ENCODE assay signal across 8 cellular contexts in genomic region chr2:160109939-160110673, GRCh38. TPM values are rescaled to one million over a fixed set of nuclear protein-coding genes. Genes with fewer than 3 reads are reported as not detected.
A peak's percentile ranks its signal among the peaks of the same experiment; 100 is the strongest.
DNase-seq lines count a peak whose midpoint lies in the region; ATAC-seq and TF ChIP-seq lines count a peak whose summit lies in the region.

No MANE protein-coding gene starts in this region.

- peak; percentile 2 for DNase-seq in DMS114 treated with DMSO at 0.1 percent for 48 hours (lab: John Stamatoyannopoulos, UW; ENCODE audit: unreplicated experiment)
- DNase-seq in HL-60 (ENCODE audit: low read depth in 1 of 2, low spot score in 1 of 2), result peak; percentile 16 to 52
- DNase-seq in NOMO-1 (lab: John Stamatoyannopoulos, UW; ENCODE audit: unreplicated experiment in 2 of 2), result peak; percentile 33 to 50
- peak; percentile 21 for DNase-seq in activated T-cell treated with anti-CD3 and anti-CD28 coated beads, Interleukin-2, amount 50 U/mL, for 1 hour
- DNase-seq in fibroblast of lung (ENCODE audit: low read depth in 2 of 2), result peak; percentile 67 to 85
- DNase-seq in neural progenitor cell (ENCODE audit: low spot score), result peak; percentile 85
- DNase-seq in transverse colon, result peak; percentile 64

- H3K27ac ChIP-seq in HL-60 (replicated peaks) (no peak overlapping the region), fibroblast of lung (ENCODE audit: insufficient read depth, low read length) (no peak overlapping the region), neural progenitor cell (no peak overlapping the region), transverse colon (no peak overlapping the region)

- TF ChIP-seq CTCF in HL-60 (IDR thresholded peaks at IDR 0.05; ENCODE audit: insufficient read depth, low read length) (peak; percentile 28), fibroblast of lung (conservative IDR thresholded peaks at IDR 0.05 in 1 of 2, IDR thresholded peaks at IDR 0.05 in 1 of 2; ENCODE audit: low read depth in 1 of 2, low read length in 2 of 2) (peak; percentile 72 to 77), neural progenitor cell (IDR thresholded peaks at IDR 0.05) (peak; percentile 96), transverse colon (IDR thresholded peaks at IDR 0.05) (peak; percentile 71 to 79 (median 76))

- H3K4me1 ChIP-seq in fibroblast of lung (ENCODE audit: control insufficient read depth, extremely low read depth, insufficient read depth, low read length) (no peaks in the 10 kb centered on the region), neural progenitor cell (no peaks in the 10 kb centered on the region), transverse colon (peaks cover 0 to 3% (median 0%) of the 10 kb centered on the region in 4 donors)

- H3K4me3 ChIP-seq in HL-60 (replicated peaks; ENCODE audit: insufficient read depth, low read length), result no peak overlapping the region
- no peak overlapping the region for H3K4me3 ChIP-seq in fibroblast of lung (replicated peaks in 1 of 4; ENCODE audit: control extremely low read depth in 1 of 4, insufficient read depth in 1 of 4, low read depth in 3 of 4, low read length in 4 of 4)
- H3K4me3 ChIP-seq in neural progenitor cell, result no peak overlapping the region
- H3K4me3 ChIP-seq in transverse colon, result no peak overlapping the region

- H4K20me1 ChIP-seq in fibroblast of lung (ENCODE audit: control insufficient read depth, extremely low read depth, insufficient read depth, low read length) (no peaks in the 10 kb centered on the region), neural progenitor cell (ENCODE audit: low read depth) (no peaks in the 10 kb centered on the region)

- no peaks in the 10 kb centered on the region for H3K36me3 Mint-ChIP-seq in neural progenitor cell

- no peak for TF ChIP-seq EP300 in transverse colon (IDR thresholded peaks at IDR 0.05; ENCODE audit: low read depth)

- peak; percentile 61 for ATAC-seq in GM19468 (IDR thresholded peaks at IDR 0.05; ENCODE audit: extremely low read depth, unreplicated experiment)

- H3K9me3 ChIP-seq in fibroblast of lung (ENCODE audit: control insufficient read depth, insufficient read depth, low read depth, low read length) (no peaks in the 10 kb centered on the region), neural progenitor cell (ENCODE audit: low read depth) (no peaks in the 10 kb centered on the region), transverse colon (no peaks in the 10 kb centered on the region)

- 41 to 43% methylated on average over 8 of the region's 8 CpGs for WGBS in transverse colon (ENCODE audit: low coverage in 1 of 2), 2 donors

- H3K27me3 ChIP-seq in HL-60 (ENCODE audit: insufficient read depth, poor library complexity, severe bottlenecking), result peaks cover 11% of the 10 kb centered on the region
- no peaks in the 10 kb centered on the region for H3K27me3 ChIP-seq in fibroblast of lung (ENCODE audit: control insufficient read depth, insufficient read depth, low read length)
- no peaks in the 10 kb centered on the region for H3K27me3 ChIP-seq in neural progenitor cell
- no peaks in the 10 kb centered on the region for H3K27me3 ChIP-seq in transverse colon

- no peak overlapping the region for H3K4me3 Mint-ChIP-seq in neural progenitor cell

- H2AFZ ChIP-seq in fibroblast of lung (ENCODE audit: low read length), result no peak overlapping the region
- no peak overlapping the region for H2AFZ ChIP-seq in neural progenitor cell (replicated peaks)

- no peaks in the 10 kb centered on the region for H3K36me3 ChIP-seq in fibroblast of lung (ENCODE audit: control insufficient read depth, insufficient read depth, low read length)
- H3K36me3 ChIP-seq in neural progenitor cell, result no peaks in the 10 kb centered on the region
- H3K36me3 ChIP-seq in transverse colon, result no peaks in the 10 kb centered on the region

- H3K4me1 Mint-ChIP-seq in neural progenitor cell, result no peaks in the 10 kb centered on the region

- H3F3A ChIP-seq in neural progenitor cell (ENCODE audit: low read depth), result no peaks in the 10 kb centered on the region

- in situ Hi-C loops in transverse colon (cut with MboI; ENCODE audit: low pct_ligation_motif_present in 1 of 4, low pct_unique_long_range_greater_than_20kb in 1 of 4, low sequenced_read_pairs in 3 of 4), result loop anchor here in 2 of 4 donors (25.0 kb wide), 1 partner anchor 877 kb away; no protein-coding TSS in a partner anchor

- intact Hi-C loops in transverse colon (cut with DNase I; ENCODE audit: low total_unique reads), result loop anchor here (2.0 kb wide), 1 partner anchor 955 kb away; no protein-coding TSS in a partner anchor

- H3K27me3 Mint-ChIP-seq in neural progenitor cell (ENCODE audit: insufficient read depth, low read depth), result peaks cover 2% of the 10 kb centered on the region

- no peak overlapping the region for H3K4me2 ChIP-seq in fibroblast of lung (ENCODE audit: extremely low read depth, insufficient read depth, low read length)
- no peak overlapping the region for H3K4me2 ChIP-seq in neural progenitor cell

- H3K9ac ChIP-seq in fibroblast of lung (ENCODE audit: insufficient read depth, low read length) (no peak overlapping the region), neural progenitor cell (no peak overlapping the region)

- no peak overlapping the region for H3K27ac Mint-ChIP-seq in neural progenitor cell

- no peaks in the 10 kb centered on the region for H3K79me2 ChIP-seq in fibroblast of lung (ENCODE audit: control insufficient read depth, insufficient read depth, low read length)
- H3K79me2 ChIP-seq in neural progenitor cell (ENCODE audit: low read depth), result no peaks in the 10 kb centered on the region

- no peak for TF ChIP-seq POLR2A in transverse colon (IDR thresholded peaks at IDR 0.05)

- peaks cover 4% of the 10 kb centered on the region for H3K9me3 Mint-ChIP-seq in neural progenitor cell

RNA-seq across cellular contexts. Expression of gene PLA2R1, which starts 47.7 kb away (rescaled TPM):
- total RNA-seq in fibroblast of lung, result 3.1 and 8.3 TPM in 2 replicates
- 2.5 and 8.0 TPM in 2 replicates for polyA plus RNA-seq in fibroblast of lung
- polyA plus RNA-seq in fibroblast of lung (2012), result 1.8 and 4.8 TPM in 2 replicates
- 0.70 and 1.8 TPM in 2 replicates for polyA minus RNA-seq in fibroblast of lung (ENCODE audit: low replicate concordance)
- 0.45 and 0.90 TPM in 2 replicates for total RNA-seq in neural progenitor cell (ENCODE audit: low replicate concordance)
- 10 to 100 TPM in 3 of 4 donors, 1 to 10 TPM in 1; 1.4 to 18.2 (median 14.6) TPM for total RNA-seq in transverse colon

Comparison
In these comparisons a context has a peak if more than half of its experiments do, and no peak if none do; other contexts are left out.
1. DNase-seq: peak in every context shown above with its lines; median percentile 85 in neural progenitor cell; 76 in fibroblast of lung; 64 in transverse colon; 42 in NOMO-1; 34 in HL-60; 21 in activated T-cell treated with anti-CD3 and anti-CD28 coated beads, Interleukin-2, amount 50 U/mL, for 1 hour; 2 in DMS114 treated with DMSO at 0.1 percent for 48 hours.
2. CTCF ChIP-seq: peak in every context shown above with its lines; median percentile 96 in neural progenitor cell; 76 in transverse colon; 74 in fibroblast of lung; 28 in HL-60.